1 cellular context compared by ENCODE assay signal in the genomic region with DNA sequence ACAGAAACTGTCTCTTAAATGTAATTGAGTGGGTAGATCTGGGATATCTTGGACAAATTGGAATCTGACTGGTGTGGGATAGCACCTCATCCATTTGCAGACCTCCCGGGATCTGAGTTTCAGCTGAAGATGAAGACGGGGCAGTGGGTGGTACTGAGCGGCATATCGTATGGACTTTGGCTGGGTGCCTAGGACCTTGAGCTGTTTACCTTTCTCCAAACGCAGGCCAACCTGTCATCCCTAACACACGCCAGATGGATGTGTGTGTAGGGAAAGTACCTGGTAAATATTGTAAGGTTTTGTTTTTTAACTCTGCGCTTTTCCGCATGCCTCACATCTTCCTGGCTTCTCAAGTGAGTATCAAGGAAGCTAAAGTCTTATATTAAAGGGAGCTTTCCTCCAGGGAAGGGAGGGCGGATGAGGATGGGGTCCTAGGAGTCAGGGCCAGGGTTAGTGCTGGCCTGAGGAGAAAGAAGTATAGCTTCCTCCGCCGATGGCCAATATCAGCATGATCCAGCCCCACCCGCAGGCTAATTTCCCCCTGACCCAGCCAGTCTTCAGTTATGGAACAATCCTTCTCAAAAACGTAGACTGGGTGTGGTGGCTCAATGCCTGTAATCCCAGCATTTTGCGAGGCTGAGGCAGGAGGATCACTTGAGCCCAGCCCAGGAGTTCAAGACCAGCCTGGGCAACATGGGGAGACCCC.
TF ChIP-seq lines count a peak whose summit lies in the region.

No MANE protein-coding gene starts in this region.

TF ChIP-seq in HepG2, 621 proteins besides CTCF, POLR2A, EP300 and RAD21 (continued from another document and continues in another):
- TF ChIP-seq, protein P1, sequence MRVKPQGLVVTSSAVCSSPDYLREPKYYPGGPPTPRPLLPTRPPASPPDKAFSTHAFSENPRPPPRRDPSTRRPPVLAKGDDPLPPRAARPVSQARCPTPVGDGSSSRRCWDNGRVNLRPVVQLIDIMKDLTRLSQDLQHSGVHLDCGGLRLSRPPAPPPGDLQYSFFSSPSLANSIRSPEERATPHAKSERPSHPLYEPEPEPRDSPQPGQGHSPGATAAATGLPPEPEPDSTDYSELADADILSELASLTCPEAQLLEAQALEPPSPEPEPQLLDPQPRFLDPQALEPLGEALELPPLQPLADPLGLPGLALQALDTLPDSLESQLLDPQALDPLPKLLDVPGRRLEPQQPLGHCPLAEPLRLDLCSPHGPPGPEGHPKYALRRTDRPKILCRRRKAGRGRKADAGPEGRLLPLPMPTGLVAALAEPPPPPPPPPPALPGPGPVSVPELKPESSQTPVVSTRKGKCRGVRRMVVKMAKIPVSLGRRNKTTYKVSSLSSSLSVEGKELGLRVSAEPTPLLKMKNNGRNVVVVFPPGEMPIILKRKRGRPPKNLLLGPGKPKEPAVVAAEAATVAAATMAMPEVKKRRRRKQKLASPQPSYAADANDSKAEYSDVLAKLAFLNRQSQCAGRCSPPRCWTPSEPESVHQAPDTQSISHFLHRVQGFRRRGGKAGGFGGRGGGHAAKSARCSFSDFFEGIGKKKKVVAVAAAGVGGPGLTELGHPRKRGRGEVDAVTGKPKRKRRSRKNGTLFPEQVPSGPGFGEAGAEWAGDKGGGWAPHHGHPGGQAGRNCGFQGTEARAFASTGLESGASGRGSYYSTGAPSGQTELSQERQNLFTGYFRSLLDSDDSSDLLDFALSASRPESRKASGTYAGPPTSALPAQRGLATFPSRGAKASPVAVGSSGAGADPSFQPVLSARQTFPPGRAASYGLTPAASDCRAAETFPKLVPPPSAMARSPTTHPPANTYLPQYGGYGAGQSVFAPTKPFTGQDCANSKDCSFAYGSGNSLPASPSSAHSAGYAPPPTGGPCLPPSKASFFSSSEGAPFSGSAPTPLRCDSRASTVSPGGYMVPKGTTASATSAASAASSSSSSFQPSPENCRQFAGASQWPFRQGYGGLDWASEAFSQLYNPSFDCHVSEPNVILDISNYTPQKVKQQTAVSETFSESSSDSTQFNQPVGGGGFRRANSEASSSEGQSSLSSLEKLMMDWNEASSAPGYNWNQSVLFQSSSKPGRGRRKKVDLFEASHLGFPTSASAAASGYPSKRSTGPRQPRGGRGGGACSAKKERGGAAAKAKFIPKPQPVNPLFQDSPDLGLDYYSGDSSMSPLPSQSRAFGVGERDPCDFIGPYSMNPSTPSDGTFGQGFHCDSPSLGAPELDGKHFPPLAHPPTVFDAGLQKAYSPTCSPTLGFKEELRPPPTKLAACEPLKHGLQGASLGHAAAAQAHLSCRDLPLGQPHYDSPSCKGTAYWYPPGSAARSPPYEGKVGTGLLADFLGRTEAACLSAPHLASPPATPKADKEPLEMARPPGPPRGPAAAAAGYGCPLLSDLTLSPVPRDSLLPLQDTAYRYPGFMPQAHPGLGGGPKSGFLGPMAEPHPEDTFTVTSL (CRISPR knock-in tag; IDR thresholded peaks at IDR 0.05; ENCODE audit: borderline replicate concordance) = peak; percentile 39; the same call in 1 of the 2 replicates
- peak; percentile 53; the same call in 1 of the 2 replicates for TF ChIP-seq HDAC1 (CRISPR knock-in tag; IDR thresholded peaks at IDR 0.05)
- TF ChIP-seq, protein P2, sequence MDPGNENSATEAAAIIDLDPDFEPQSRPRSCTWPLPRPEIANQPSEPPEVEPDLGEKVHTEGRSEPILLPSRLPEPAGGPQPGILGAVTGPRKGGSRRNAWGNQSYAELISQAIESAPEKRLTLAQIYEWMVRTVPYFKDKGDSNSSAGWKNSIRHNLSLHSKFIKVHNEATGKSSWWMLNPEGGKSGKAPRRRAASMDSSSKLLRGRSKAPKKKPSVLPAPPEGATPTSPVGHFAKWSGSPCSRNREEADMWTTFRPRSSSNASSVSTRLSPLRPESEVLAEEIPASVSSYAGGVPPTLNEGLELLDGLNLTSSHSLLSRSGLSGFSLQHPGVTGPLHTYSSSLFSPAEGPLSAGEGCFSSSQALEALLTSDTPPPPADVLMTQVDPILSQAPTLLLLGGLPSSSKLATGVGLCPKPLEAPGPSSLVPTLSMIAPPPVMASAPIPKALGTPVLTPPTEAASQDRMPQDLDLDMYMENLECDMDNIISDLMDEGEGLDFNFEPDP (CRISPR knock-in tag; conservative IDR thresholded peaks at IDR 0.05) = no peak
- TF ChIP-seq HNF4A (CRISPR knock-in tag; IDR thresholded peaks at IDR 0.05) = peak; percentile 88
- no peak for TF ChIP-seq ZNF720 (CRISPR knock-in tag; IDR thresholded peaks at IDR 0.05)
- TF ChIP-seq ZBTB1 (CRISPR knock-in tag; IDR thresholded peaks at IDR 0.05; ENCODE audit: borderline replicate concordance) = no peak
- 0 out of 2 replicates have a peak, but pooled peaks have one; percentile 22 for TF ChIP-seq ZMYM4 (CRISPR knock-in tag; IDR thresholded peaks at IDR 0.05)
- TF ChIP-seq TCF12 (IDR thresholded peaks at IDR 0.05) = no peak
- no peak for TF ChIP-seq TCF12 (CRISPR knock-in tag; IDR thresholded peaks at IDR 0.05)
- TF ChIP-seq, protein P3, sequence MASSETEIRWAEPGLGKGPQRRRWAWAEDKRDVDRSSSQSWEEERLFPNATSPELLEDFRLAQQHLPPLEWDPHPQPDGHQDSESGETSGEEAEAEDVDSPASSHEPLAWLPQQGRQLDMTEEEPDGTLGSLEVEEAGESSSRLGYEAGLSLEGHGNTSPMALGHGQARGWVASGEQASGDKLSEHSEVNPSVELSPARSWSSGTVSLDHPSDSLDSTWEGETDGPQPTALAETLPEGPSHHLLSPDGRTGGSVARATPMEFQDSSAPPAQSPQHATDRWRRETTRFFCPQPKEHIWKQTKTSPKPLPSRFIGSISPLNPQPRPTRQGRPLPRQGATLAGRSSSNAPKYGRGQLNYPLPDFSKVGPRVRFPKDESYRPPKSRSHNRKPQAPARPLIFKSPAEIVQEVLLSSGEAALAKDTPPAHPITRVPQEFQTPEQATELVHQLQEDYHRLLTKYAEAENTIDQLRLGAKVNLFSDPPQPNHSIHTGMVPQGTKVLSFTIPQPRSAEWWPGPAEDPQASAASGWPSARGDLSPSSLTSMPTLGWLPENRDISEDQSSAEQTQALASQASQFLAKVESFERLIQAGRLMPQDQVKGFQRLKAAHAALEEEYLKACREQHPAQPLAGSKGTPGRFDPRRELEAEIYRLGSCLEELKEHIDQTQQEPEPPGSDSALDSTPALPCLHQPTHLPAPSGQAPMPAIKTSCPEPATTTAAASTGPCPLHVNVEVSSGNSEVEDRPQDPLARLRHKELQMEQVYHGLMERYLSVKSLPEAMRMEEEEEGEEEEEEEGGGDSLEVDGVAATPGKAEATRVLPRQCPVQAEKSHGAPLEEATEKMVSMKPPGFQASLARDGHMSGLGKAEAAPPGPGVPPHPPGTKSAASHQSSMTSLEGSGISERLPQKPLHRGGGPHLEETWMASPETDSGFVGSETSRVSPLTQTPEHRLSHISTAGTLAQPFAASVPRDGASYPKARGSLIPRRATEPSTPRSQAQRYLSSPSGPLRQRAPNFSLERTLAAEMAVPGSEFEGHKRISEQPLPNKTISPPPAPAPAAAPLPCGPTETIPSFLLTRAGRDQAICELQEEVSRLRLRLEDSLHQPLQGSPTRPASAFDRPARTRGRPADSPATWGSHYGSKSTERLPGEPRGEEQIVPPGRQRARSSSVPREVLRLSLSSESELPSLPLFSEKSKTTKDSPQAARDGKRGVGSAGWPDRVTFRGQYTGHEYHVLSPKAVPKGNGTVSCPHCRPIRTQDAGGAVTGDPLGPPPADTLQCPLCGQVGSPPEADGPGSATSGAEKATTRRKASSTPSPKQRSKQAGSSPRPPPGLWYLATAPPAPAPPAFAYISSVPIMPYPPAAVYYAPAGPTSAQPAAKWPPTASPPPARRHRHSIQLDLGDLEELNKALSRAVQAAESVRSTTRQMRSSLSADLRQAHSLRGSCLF (CRISPR knock-in tag; IDR thresholded peaks at IDR 0.05; ENCODE audit: borderline replicate concordance) = no peak
- TF ChIP-seq ZMYM3 (CRISPR knock-in tag; IDR thresholded peaks at IDR 0.05) = peak; percentile 32; the same call in 1 of the 2 replicates
- TF ChIP-seq TEAD3 (CRISPR knock-in tag; optimal IDR thresholded peaks at IDR 0.05; ENCODE audit: borderline replicate concordance) = no peak
- TF ChIP-seq MAX (IDR thresholded peaks at IDR 0.05) = 0 out of 2 replicates have a peak, but pooled peaks have one; percentile 13
- TF ChIP-seq ZNF788 (CRISPR knock-in tag; IDR thresholded peaks at IDR 0.05; ENCODE audit: borderline replicate concordance) = no peak
- no peak for TF ChIP-seq ZFY (CRISPR knock-in tag; IDR thresholded peaks at IDR 0.05)
- no peak for TF ChIP-seq PCBP1 (IDR thresholded peaks at IDR 0.05; ENCODE audit: borderline replicate concordance, low read depth, low read length)
- TF ChIP-seq FOSL2 (CRISPR knock-in tag; IDR thresholded peaks at IDR 0.05) = peak; percentile 40; the same call in 1 of the 2 replicates
- TF ChIP-seq MATR3 (CRISPR knock-in tag; IDR thresholded peaks at IDR 0.05) = no peak
- TF ChIP-seq ZNF678 (CRISPR knock-in tag; IDR thresholded peaks at IDR 0.05) = no peak
- TF ChIP-seq, protein P4, sequence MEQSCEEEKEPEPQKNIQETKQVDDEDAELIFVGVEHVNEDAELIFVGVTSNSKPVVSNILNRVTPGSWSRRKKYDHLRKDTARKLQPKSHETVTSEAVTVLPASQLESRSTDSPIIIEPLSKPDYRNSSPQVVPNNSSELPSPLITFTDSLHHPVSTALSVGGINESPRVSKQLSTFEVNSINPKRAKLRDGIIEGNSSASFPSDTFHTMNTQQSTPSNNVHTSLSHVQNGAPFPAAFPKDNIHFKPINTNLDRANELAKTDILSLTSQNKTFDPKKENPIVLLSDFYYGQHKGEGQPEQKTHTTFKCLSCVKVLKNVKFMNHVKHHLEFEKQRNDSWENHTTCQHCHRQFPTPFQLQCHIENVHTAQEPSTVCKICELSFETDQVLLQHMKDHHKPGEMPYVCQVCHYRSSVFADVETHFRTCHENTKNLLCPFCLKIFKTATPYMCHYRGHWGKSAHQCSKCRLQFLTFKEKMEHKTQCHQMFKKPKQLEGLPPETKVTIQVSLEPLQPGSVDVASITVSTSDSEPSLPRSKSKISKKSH (CRISPR knock-in tag; IDR thresholded peaks at IDR 0.05; ENCODE audit: borderline replicate concordance) = no peak
- TF ChIP-seq ATF7-NPFF (CRISPR knock-in tag; IDR thresholded peaks at IDR 0.05; ENCODE audit: low read depth) = no peak
- TF ChIP-seq NCOA1 (CRISPR knock-in tag; IDR thresholded peaks at IDR 0.05) = no peak
- no peak for TF ChIP-seq KMT2B (CRISPR knock-in tag; IDR thresholded peaks at IDR 0.05)
- TF ChIP-seq ZNF292 (CRISPR knock-in tag; IDR thresholded peaks at IDR 0.05; ENCODE audit: borderline replicate concordance, low read depth) = peak; percentile 37; the same call in 1 of the 2 replicates
- TF ChIP-seq YEATS4 (CRISPR knock-in tag; IDR thresholded peaks at IDR 0.05; ENCODE audit: borderline replicate concordance) = 0 out of 2 replicates have a peak, but pooled peaks have one; percentile 13
- TF ChIP-seq CREBL2 (CRISPR knock-in tag; IDR thresholded peaks at IDR 0.05; ENCODE audit: borderline replicate concordance) = no peak
- TF ChIP-seq ZNF75D (CRISPR knock-in tag; IDR thresholded peaks at IDR 0.05; ENCODE audit: borderline replicate concordance) = no peak
- no peak for TF ChIP-seq HOXA5 (CRISPR knock-in tag; IDR thresholded peaks at IDR 0.05)
- TF ChIP-seq, protein P5, sequence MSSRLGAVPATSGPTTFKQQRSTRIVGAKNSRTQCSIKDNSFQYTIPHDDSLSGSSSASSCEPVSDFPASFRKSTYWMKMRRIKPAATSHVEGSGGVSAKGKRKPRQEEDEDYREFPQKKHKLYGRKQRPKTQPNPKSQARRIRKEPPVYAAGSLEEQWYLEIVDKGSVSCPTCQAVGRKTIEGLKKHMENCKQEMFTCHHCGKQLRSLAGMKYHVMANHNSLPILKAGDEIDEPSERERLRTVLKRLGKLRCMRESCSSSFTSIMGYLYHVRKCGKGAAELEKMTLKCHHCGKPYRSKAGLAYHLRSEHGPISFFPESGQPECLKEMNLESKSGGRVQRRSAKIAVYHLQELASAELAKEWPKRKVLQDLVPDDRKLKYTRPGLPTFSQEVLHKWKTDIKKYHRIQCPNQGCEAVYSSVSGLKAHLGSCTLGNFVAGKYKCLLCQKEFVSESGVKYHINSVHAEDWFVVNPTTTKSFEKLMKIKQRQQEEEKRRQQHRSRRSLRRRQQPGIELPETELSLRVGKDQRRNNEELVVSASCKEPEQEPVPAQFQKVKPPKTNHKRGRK (CRISPR knock-in tag; IDR thresholded peaks at IDR 0.05) = no peak
- TF ChIP-seq, protein P6, sequence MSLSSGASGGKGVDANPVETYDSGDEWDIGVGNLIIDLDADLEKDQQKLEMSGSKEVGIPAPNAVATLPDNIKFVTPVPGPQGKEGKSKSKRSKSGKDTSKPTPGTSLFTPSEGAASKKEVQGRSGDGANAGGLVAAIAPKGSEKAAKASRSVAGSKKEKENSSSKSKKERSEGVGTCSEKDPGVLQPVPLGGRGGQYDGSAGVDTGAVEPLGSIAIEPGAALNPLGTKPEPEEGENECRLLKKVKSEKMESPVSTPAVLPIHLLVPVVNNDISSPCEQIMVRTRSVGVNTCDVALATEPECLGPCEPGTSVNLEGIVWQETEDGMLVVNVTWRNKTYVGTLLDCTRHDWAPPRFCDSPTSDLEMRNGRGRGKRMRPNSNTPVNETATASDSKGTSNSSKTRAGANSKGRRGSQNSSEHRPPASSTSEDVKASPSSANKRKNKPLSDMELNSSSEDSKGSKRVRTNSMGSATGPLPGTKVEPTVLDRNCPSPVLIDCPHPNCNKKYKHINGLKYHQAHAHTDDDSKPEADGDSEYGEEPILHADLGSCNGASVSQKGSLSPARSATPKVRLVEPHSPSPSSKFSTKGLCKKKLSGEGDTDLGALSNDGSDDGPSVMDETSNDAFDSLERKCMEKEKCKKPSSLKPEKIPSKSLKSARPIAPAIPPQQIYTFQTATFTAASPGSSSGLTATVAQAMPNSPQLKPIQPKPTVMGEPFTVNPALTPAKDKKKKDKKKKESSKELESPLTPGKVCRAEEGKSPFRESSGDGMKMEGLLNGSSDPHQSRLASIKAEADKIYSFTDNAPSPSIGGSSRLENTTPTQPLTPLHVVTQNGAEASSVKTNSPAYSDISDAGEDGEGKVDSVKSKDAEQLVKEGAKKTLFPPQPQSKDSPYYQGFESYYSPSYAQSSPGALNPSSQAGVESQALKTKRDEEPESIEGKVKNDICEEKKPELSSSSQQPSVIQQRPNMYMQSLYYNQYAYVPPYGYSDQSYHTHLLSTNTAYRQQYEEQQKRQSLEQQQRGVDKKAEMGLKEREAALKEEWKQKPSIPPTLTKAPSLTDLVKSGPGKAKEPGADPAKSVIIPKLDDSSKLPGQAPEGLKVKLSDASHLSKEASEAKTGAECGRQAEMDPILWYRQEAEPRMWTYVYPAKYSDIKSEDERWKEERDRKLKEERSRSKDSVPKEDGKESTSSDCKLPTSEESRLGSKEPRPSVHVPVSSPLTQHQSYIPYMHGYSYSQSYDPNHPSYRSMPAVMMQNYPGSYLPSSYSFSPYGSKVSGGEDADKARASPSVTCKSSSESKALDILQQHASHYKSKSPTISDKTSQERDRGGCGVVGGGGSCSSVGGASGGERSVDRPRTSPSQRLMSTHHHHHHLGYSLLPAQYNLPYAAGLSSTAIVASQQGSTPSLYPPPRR (CRISPR knock-in tag; IDR thresholded peaks at IDR 0.05; ENCODE audit: borderline replicate concordance) = 0 out of 2 replicates have a peak, but pooled peaks have one; percentile 19
- no peak for TF ChIP-seq ETV6 (CRISPR knock-in tag; conservative IDR thresholded peaks at IDR 0.05)
- no peak for TF ChIP-seq NFIB (CRISPR knock-in tag; IDR thresholded peaks at IDR 0.05; ENCODE audit: borderline replicate concordance)
- TF ChIP-seq HDAC2 (CRISPR knock-in tag; IDR thresholded peaks at IDR 0.05) = peak; percentile 42; the same call in 1 of the 2 replicates
- 0 out of 2 replicates have a peak, but pooled peaks have one; percentile 16 for TF ChIP-seq ERF (CRISPR knock-in tag; IDR thresholded peaks at IDR 0.05)
